28 cellular contexts compared by ENCODE assay signal in the genomic region with DNA sequence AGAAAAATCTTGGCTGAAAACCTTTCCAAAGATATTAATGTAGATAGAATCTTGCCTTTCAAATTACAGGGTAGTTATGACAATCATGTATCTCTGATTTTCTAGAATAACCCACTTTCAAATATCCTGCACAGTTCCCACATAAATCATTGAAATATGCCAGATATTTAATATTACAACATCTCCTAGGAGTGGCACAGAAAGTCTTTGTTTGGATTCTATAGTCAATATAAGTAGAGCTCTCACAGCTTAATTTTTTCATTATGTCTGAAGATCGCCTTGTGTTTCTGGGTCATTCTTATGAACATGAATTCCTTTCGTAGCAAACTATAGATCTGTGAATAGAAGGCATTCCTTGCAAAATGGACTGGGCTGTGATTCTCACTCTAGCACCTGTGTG. TPM values are rescaled to one million over a fixed set of nuclear protein-coding genes. Genes with fewer than 3 reads are reported as not detected.
A peak's percentile ranks its signal among the peaks of the same experiment; 100 is the strongest.
DNase-seq lines count a peak whose midpoint lies in the region; ATAC-seq, FAIRE-seq and TF ChIP-seq lines count a peak whose summit lies in the region.
"Had no signal": no experiment of that assay in that cellular context is flagged by ENCODE, and none has a peak within 500 bp of the region (broad histone marks: within the 10 kb centered on the region; RNA-seq: fewer than 3 reads in every experiment).

No MANE protein-coding gene starts in this region.

- no peak overlapping the region for H3K9ac ChIP-seq in kidney (ENCODE audit: low read length in 2 of 2)

- 52 to 72% (median 63%) methylated on average over 2 of the region's 2 CpGs for WGBS in adrenal gland, 4 donors

- H3K4me1 ChIP-seq in adrenal gland (replicated peaks in 1 of 2) (no peaks in the 10 kb centered on the region), kidney (ENCODE audit: control insufficient read depth in 1 of 2, insufficient read depth in 1 of 2, low read depth in 1 of 2, low read length in 2 of 2) (peaks cover 2% of the 10 kb centered on the region in 2 donors), gastrocnemius medialis (peaks cover 15 to 33% of the 10 kb centered on the region in 2 donors)
- H3K4me1 ChIP-seq: testis had no signal

- ATAC-seq in gastrocnemius medialis = no peak
- ATAC-seq in GM19351 (IDR thresholded peaks at IDR 0.05; ENCODE audit: unreplicated experiment) = no peak
- ATAC-seq: activated naive CD4-positive, alpha-beta T cell treated with anti-CD3 and anti-CD28 coated beads, Interleukin-2, amount 50 U/mL, for 72 hours; GM12878; HCT116 had no signal

- no peak for DNase-seq in adrenal gland
- DNase-seq in chondrocyte (ENCODE audit: low spot score) = no peak
- DNase-seq in kidney = no peak
- DNase-seq in gastrocnemius medialis = no peak
- no peak for DNase-seq in GM19238 (ENCODE audit: insufficient read length, low spot score)
- DNase-seq in GM12892 (ENCODE audit: insufficient read length) = no peak
- no peak for DNase-seq in DMS53 (lab: John Stamatoyannopoulos, UW)
- DNase-seq: activated CD4-positive, alpha-beta T cell treated with anti-CD3 and anti-CD28 coated beads, Interleukin-2, amount 10 ng/mL, durations not matched to agents 7 days and 5 days; CD8-positive, alpha-beta memory T cell; DMS79 treated with DMSO at 0.1 percent for 48 hours; hypothalamus; naive B cell; NCI-H146; NCI-H510A treated with DMSO at 0.1 percent for 48 hours; Peyer's patch; stimulated activated CD4-positive, alpha-beta T cell treated with anti-CD3 and anti-CD28 coated beads, Interleukin-1b, Interleukin-23, amount 100 ng/mL, for 48 hours; testis had no signal

- H3K4me1 Mint-ChIP-seq in chondrocyte (ENCODE audit: low read depth) = peaks cover 68% of the 10 kb centered on the region

- H3K27me3 Mint-ChIP-seq in chondrocyte (ENCODE audit: low read depth) = no peaks in the 10 kb centered on the region

- no peaks in the 10 kb centered on the region for H3K27me3 ChIP-seq in adrenal gland
- H3K27me3 ChIP-seq in gastrocnemius medialis = no peaks in the 10 kb centered on the region
- H3K27me3 ChIP-seq: Peyer's patch, testis had no signal

- no peak for FAIRE-seq in kidney (lab: Jason Lieb, UNC)
- FAIRE-seq in GM12892 (lab: Jason Lieb, UNC) = no peak
- FAIRE-seq: GM12878, islet of Langerhans, K562 had no signal

- H3K36me3 ChIP-seq in adrenal gland (replicated peaks in 1 of 2) (no peaks in the 10 kb centered on the region), kidney (ENCODE audit: control insufficient read depth in 1 of 2, insufficient read depth in 2 of 2, low read length in 2 of 2) (no peaks in the 10 kb centered on the region), gastrocnemius medialis (no peaks in the 10 kb centered on the region)
- H3K36me3 ChIP-seq: Peyer's patch had no signal

- peaks cover 2% of the 10 kb centered on the region for H3K36me3 Mint-ChIP-seq in chondrocyte (ENCODE audit: low read depth)
- H3K36me3 Mint-ChIP-seq: activated naive CD4-positive, alpha-beta T cell treated with anti-CD3 and anti-CD28 coated beads, Interleukin-2, amount 50 U/mL, for 72 hours; CD8-positive, alpha-beta memory T cell; memory B cell; naive B cell had no signal

- no peaks in the 10 kb centered on the region for H3K9me3 ChIP-seq in adrenal gland (replicated peaks in 1 of 3)
- no peaks in the 10 kb centered on the region for H3K9me3 ChIP-seq in kidney (ENCODE audit: control insufficient read depth in 1 of 2, low read length in 2 of 2)
- H3K9me3 ChIP-seq in gastrocnemius medialis = no peaks in the 10 kb centered on the region
- H3K9me3 ChIP-seq: Peyer's patch, testis had no signal

- TF ChIP-seq POLR2A in adrenal gland (IDR thresholded peaks at IDR 0.05) (no peak), gastrocnemius medialis (IDR thresholded peaks at IDR 0.05) (no peak), GM12892 (IDR thresholded peaks at IDR 0.05; ENCODE audit: low read depth, low read length) (no peak)

- H3K9me3 Mint-ChIP-seq in chondrocyte (ENCODE audit: low read depth) = no peaks in the 10 kb centered on the region
- H3K9me3 Mint-ChIP-seq: activated CD4-positive, alpha-beta T cell treated with anti-CD3 and anti-CD28 coated beads, Interleukin-2, amount 10 ng/mL, durations not matched to agents 7 days and 5 days; activated naive CD4-positive, alpha-beta T cell treated with anti-CD3 and anti-CD28 coated beads, Interleukin-2, amount 50 U/mL, for 72 hours; activated T-helper 1 cell treated with anti-CD3 and anti-CD28 coated beads, Interleukin-12 subunit alpha, Interleukin-12 subunit beta, Interleukin-2, Interleukin-4 antibody, amounts not matched to agents 30 ng/mL and 10 ng/mL and 1 ng/mL, durations not matched to agents 14 hours and 24 hours and 36 hours; memory B cell had no signal

- peak overlapping the region; percentile 41 for H3K27ac Mint-ChIP-seq in chondrocyte (ENCODE audit: unreplicated experiment)
- H3K27ac Mint-ChIP-seq: activated CD4-positive, alpha-beta T cell treated with anti-CD3 and anti-CD28 coated beads, Interleukin-2, amount 10 ng/mL, durations not matched to agents 7 days and 5 days; activated naive CD4-positive, alpha-beta T cell treated with anti-CD3 and anti-CD28 coated beads, Interleukin-2, amount 50 U/mL, for 72 hours; activated T-helper 1 cell treated with anti-CD3 and anti-CD28 coated beads, Interleukin-12 subunit alpha, Interleukin-12 subunit beta, Interleukin-2, Interleukin-4 antibody, amounts not matched to agents 30 ng/mL and 10 ng/mL and 1 ng/mL, durations not matched to agents 14 hours and 24 hours and 36 hours; CD8-positive, alpha-beta memory T cell; memory B cell; naive B cell had no signal

- in situ Hi-C loops in gastrocnemius medialis (cut with MboI; ENCODE audit: low sequenced_read_pairs in 4 of 4) = loop anchor here in 3 of 4 donors (10.0 to 25.0 kb wide), 2 partner anchors 162 to 354 kb away; partner anchors contain the start of genes NGLY1 (in 1 of the 3) and OXSM (in 1 of the 3)

- intact Hi-C loops in adrenal gland (cut with DNase I) (loop anchor here in 1 of 2 donors (5.0 kb wide), 1 partner anchor 159 kb away; no protein-coding TSS in a partner anchor), kidney (cut with DNase I) (no loop called here), gastrocnemius medialis (cut with DNase I; ENCODE audit: low total_unique reads) (no loop called here)

- TF ChIP-seq CTCF in adrenal gland (IDR thresholded peaks at IDR 0.05) (no peak), chondrocyte (IDR thresholded peaks at IDR 0.05) (no peak), kidney (IDR thresholded peaks at IDR 0.05; ENCODE audit: borderline replicate concordance, extremely low read depth, insufficient read depth) (no peak), gastrocnemius medialis (IDR thresholded peaks at IDR 0.05 in 4 of 5, conservative IDR thresholded peaks at IDR 0.05 in 1 of 5) (no peak)

- H3K27ac ChIP-seq in adrenal gland (peak overlapping the region in 4 of 5 donors; percentile 8 to 64 (median 26)), kidney (ENCODE audit: low read depth in 2 of 2, low read length in 2 of 2) (peak overlapping the region in 1 of 2 donors; percentile 77), gastrocnemius medialis (peak overlapping the region; percentile 35 to 82 (median 48))
- H3K27ac ChIP-seq: Peyer's patch, SK-N-MC, testis, VCaP had no signal

- H3K4me3 Mint-ChIP-seq in chondrocyte (ENCODE audit: unreplicated experiment) = no peak overlapping the region
- H3K4me3 Mint-ChIP-seq: activated CD4-positive, alpha-beta T cell treated with anti-CD3 and anti-CD28 coated beads, Interleukin-2, amount 10 ng/mL, durations not matched to agents 7 days and 5 days; activated T-helper 1 cell treated with anti-CD3 and anti-CD28 coated beads, Interleukin-12 subunit alpha, Interleukin-12 subunit beta, Interleukin-2, Interleukin-4 antibody, amounts not matched to agents 30 ng/mL and 10 ng/mL and 1 ng/mL, durations not matched to agents 14 hours and 24 hours and 36 hours; CD8-positive, alpha-beta memory T cell; memory B cell; naive B cell had no signal

- H3K4me3 ChIP-seq in adrenal gland (peak overlapping the region in 1 of 4 donors; percentile 71), kidney (ENCODE audit: low read length in 2 of 2) (peak overlapping the region; percentile 7 to 18), gastrocnemius medialis (no peak overlapping the region)
- H3K4me3 ChIP-seq: GM12878, K562, Peyer's patch, SK-N-MC, testis had no signal

RNA-seq across cellular contexts. Expression of gene RARB, which starts 5.0 kb away (rescaled TPM):
- 10 to 100 TPM in 5 of 8 donors, 1 to 10 TPM in 3; 4.3 to 23.3 (median 11.0) TPM for total RNA-seq in adrenal gland
- polyA plus RNA-seq in adrenal gland = 1 to 10 TPM; 1.7 to 8.1 (median 7.7) TPM
- 5.9 to 10.7 TPM (median 7.6 TPM) in 3 replicates for total RNA-seq in chondrocyte
- total RNA-seq in kidney = 14.7 TPM
- polyA plus RNA-seq in kidney (ENCODE audit: insufficient read depth, low read depth, low replicate concordance) = 8.3 TPM
- total RNA-seq in gastrocnemius medialis = 1 to 10 TPM; 1.2 to 3.0 (median 1.9) TPM
- polyA plus RNA-seq in GM12892 (2012; ENCODE audit: missing spikeins) = 0.13 TPM
- total RNA-seq: activated CD4-positive, alpha-beta T cell treated with anti-CD3 and anti-CD28 coated beads, Interleukin-2, amount 10 ng/mL, durations not matched to agents 7 days and 5 days; activated naive CD4-positive, alpha-beta T cell treated with anti-CD3 and anti-CD28 coated beads, Interleukin-2, amount 50 U/mL, for 72 hours; activated T-helper 1 cell treated with anti-CD3 and anti-CD28 coated beads, Interleukin-12 subunit alpha, Interleukin-12 subunit beta, Interleukin-2, Interleukin-4 antibody, amounts not matched to agents 30 ng/mL and 10 ng/mL and 1 ng/mL, durations not matched to agents 14 hours and 24 hours and 36 hours; CD8-positive, alpha-beta memory T cell; GM12878; T-helper 2 cell treated with Interferon-gamma antibody and Interleukin-4, amounts not matched to agents 100 ng/mL and 5 ng/mL, for 36 hours had no signal
- polyA plus RNA-seq: CD8-positive, alpha-beta memory T cell had no signal

Comparison
In these comparisons a context has a peak if more than half of its experiments do, and no peak if none do; other contexts are left out.
1. H3K4me3 ChIP-seq: peak in kidney (2 of 2); none in gastrocnemius medialis (0 of 4).